19 cellular contexts compared by ENCODE assay signal in genomic region chr3:155281892-155282291, GRCh38. TPM values are rescaled to one million over a fixed set of nuclear protein-coding genes. Genes with fewer than 3 reads are reported as not detected.
DNase-seq lines count a peak whose midpoint lies in the region; ATAC-seq lines count a peak whose summit lies in the region.
"Had no signal": no experiment of that assay in that cellular context is flagged by ENCODE, and none has a peak within 500 bp of the region (broad histone marks: within the 10 kb centered on the region; RNA-seq: fewer than 3 reads in every experiment).

No MANE protein-coding gene starts in this region.

- peak overlapping the region; percentile 59 for H3K27ac ChIP-seq in skeletal muscle tissue (ENCODE audit: low read depth, low read length)
- H3K27ac ChIP-seq: epithelial cell of prostate, transverse colon had no signal

- H3K4me1 ChIP-seq in skeletal muscle tissue (ENCODE audit: control insufficient read depth in 3 of 3, insufficient read depth in 3 of 3, low read length in 3 of 3), result peaks cover 12 to 14% (median 13%) of the 10 kb centered on the region in 3 donors
- H3K4me1 ChIP-seq: transverse colon had no signal

- H3K9ac ChIP-seq in skeletal muscle tissue (ENCODE audit: low read depth in 1 of 3, low read length in 3 of 3), result no peak overlapping the region

- no peaks in the 10 kb centered on the region for H3K9me3 ChIP-seq in skeletal muscle tissue (ENCODE audit: control insufficient read depth in 3 of 3, low read length in 3 of 3)
- H3K9me3 ChIP-seq: transverse colon had no signal

- DNase-seq in HCEC 1CT, result peak; percentile 9
- DNase-seq in amniotic epithelial cell (ENCODE audit: low read depth), result peak; percentile 22
- DNase-seq in iPS DF 19.7 (ENCODE audit: low read depth, low spot score), result peak; percentile 59
- DNase-seq: activated gamma-delta T cell; anterior cingulate cortex; CD4-positive, CD25-positive, alpha-beta regulatory T cell; NCI-H1105 treated with DMSO at 0.1 percent for 48 hours; NCI-H226; transverse colon had no signal

- no peak for ATAC-seq in HG02884 (IDR thresholded peaks at IDR 0.05; ENCODE audit: unreplicated experiment)
- ATAC-seq in HG03378 (IDR thresholded peaks at IDR 0.05; ENCODE audit: unreplicated experiment), result no peak
- no peak for ATAC-seq in esophagus mucosa
- ATAC-seq in GM18498 (IDR thresholded peaks at IDR 0.05; ENCODE audit: unreplicated experiment), result no peak
- ATAC-seq: stimulated activated effector memory CD8-positive, alpha-beta T cell treated with anti-CD3 and anti-CD28 coated beads, Interleukin-12 subunit alpha, Interleukin-12 subunit beta, amount 100 ng/mL, for 72 hours had no signal

- H3K27me3 ChIP-seq in skeletal muscle tissue (ENCODE audit: control insufficient read depth in 3 of 3, insufficient read depth in 3 of 3, low read length in 3 of 3), result no peaks in the 10 kb centered on the region
- H3K27me3 ChIP-seq: transverse colon had no signal

- no peaks in the 10 kb centered on the region for H3K36me3 ChIP-seq in skeletal muscle tissue (ENCODE audit: control insufficient read depth in 3 of 3, insufficient read depth in 3 of 3, low read length in 3 of 3)
- H3K36me3 ChIP-seq: transverse colon had no signal

- no peak overlapping the region for H3K4me3 ChIP-seq in skeletal muscle tissue (ENCODE audit: low read length in 3 of 3)
- H3K4me3 ChIP-seq: smooth muscle cell, transverse colon had no signal

RNA-seq across cellular contexts. Expression of gene STRIT1, which starts 11.6 kb away (rescaled TPM):
- total RNA-seq in skeletal muscle tissue (1.0 TPM), esophagus mucosa (not detected)
- total RNA-seq: CD4-positive, CD25-positive, alpha-beta regulatory T cell; omental fat pad; smooth muscle cell; T-helper 2 cell treated with Interferon-gamma antibody and Interleukin-4, amounts not matched to agents 100 ng/mL and 5 ng/mL, for 36 hours had no signal

Comparison
In these comparisons a context has a peak if more than half of its experiments do, and no peak if none do; other contexts are left out.
1. DNase-seq: peak in every context shown above with its lines; median percentile 59 in iPS DF 19.7; 22 in amniotic epithelial cell; 9 in HCEC 1CT.